In the genomic region with DNA sequence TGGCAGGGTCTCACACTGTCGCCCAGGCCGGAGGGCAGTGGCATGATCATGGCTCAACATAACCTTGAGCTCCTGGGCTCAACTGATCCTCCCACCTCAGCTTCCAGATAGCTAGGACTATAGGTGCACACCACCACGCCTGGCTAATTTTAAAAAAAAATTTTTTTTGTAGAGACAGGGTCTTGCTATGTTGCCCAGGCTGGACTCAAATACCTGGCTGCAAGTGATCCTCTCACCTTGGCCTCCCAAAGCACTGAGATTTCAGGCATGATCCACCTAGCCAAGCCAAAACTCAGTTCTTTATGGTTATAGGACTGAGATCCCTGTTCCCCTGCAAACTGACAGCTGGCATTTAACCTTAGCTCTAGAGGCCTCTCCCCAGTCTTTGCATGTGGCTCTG, we compare ENCODE assay signal across 2 cellular contexts.
TF ChIP-seq lines count a peak whose summit lies in the region.

No MANE protein-coding gene starts in this region.

TF ChIP-seq in HEK293, 187 proteins besides CTCF, POLR2A, EP300 and RAD21:
- TF ChIP-seq ZNF157 (tag by site-specific recombination; IDR thresholded peaks at IDR 0.05) = no peak
- TF ChIP-seq ZBTB20 (tag by site-specific recombination; IDR thresholded peaks at IDR 0.05) = no peak
- no peak for TF ChIP-seq HOXD13 (CRISPR knock-in tag; IDR thresholded peaks at IDR 0.05; ENCODE audit: borderline replicate concordance)
- peak; percentile 94 for TF ChIP-seq ZNF121 (tag by site-specific recombination; IDR thresholded peaks at IDR 0.05)
- no peak for TF ChIP-seq ZNF48 (tag by site-specific recombination; IDR thresholded peaks at IDR 0.05)
- TF ChIP-seq OVOL3 (tag by site-specific recombination; IDR thresholded peaks at IDR 0.05) = no peak

TF ChIP-seq in K562, 482 proteins besides CTCF, POLR2A, EP300 and RAD21:
- TF ChIP-seq MAFF (IDR thresholded peaks at IDR 0.05; ENCODE audit: low read length) (no peak), ZNF121 (CRISPR knock-in tag; conservative IDR thresholded peaks at IDR 0.05) (peak; percentile 90)
- TF ChIP-seq, protein P1, sequence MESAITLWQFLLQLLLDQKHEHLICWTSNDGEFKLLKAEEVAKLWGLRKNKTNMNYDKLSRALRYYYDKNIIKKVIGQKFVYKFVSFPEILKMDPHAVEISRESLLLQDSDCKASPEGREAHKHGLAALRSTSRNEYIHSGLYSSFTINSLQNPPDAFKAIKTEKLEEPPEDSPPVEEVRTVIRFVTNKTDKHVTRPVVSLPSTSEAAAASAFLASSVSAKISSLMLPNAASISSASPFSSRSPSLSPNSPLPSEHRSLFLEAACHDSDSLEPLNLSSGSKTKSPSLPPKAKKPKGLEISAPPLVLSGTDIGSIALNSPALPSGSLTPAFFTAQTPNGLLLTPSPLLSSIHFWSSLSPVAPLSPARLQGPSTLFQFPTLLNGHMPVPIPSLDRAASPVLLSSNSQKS (CRISPR knock-in tag; IDR thresholded peaks at IDR 0.05) = no peak
TF ChIP-seq in K562: peak in this region for 1.
